Comparison of ENCODE assay signal across 22 cellular contexts in the genomic region with DNA sequence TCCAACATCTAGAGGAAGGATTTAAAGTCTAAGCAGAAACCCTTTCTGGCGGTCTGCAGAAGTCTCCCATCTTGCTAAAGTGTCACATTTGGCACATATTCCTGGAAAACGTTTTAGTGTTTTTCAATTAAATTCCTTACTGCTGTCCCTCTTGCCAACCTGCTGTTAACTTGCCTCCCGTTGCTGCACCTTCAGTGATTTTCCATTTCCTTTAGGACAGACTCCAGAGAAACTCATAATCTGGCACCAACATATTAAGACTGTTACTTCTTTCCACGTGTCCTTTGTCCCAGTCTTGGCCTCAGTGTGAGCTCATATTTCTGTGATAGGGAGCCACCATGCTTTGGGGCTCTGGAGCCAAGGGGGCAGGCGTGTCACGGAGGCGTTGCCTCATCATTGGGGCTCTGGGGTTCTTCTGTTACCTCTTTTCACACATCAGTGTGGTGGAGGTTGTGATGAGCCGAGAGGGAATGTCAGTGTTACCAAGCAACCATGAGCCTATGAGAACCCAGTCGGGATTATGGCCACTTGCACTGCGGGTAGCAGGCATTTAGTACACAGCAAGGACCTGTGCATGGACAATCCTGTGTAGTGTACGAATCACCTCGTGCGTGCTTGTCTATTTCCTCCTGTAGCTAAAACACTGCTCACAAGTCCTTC.
"Had no signal": no experiment of that assay in that cellular context is flagged by ENCODE, and none has a peak within 500 bp of the region (broad histone marks: within the 10 kb centered on the region; RNA-seq: fewer than 3 reads in every experiment).

No MANE protein-coding gene starts in this region.

- H3K36me3 ChIP-seq: colonic mucosa, esophagus muscularis mucosa, prostate gland, right lobe of liver, suprapubic skin, transverse colon, upper lobe of right lung, uterus had no signal

- H3K27ac ChIP-seq: colonic mucosa, esophagus muscularis mucosa, foreskin keratinocyte, prostate gland, right lobe of liver, suprapubic skin, transverse colon, upper lobe of right lung, uterus had no signal

- H3K4me2 ChIP-seq: smooth muscle cell had no signal

- H3K4me1 ChIP-seq: colonic mucosa, foreskin keratinocyte, prostate gland, right lobe of liver, transverse colon, upper lobe of right lung, uterus had no signal

- H3K9me3 ChIP-seq: colonic mucosa, prostate gland, right lobe of liver, suprapubic skin, transverse colon, upper lobe of right lung, uterus had no signal

- H3K27me3 ChIP-seq: colonic mucosa, foreskin keratinocyte, right lobe of liver, uterus had no signal

- DNase-seq: colonic mucosa; dermis blood vessel endothelial cell; effector memory CD4-positive, alpha-beta T cell; foreskin keratinocyte; glutamatergic neuron; naive thymus-derived CD8-positive, alpha-beta T cell; nephron progenitor cell; nucleus accumbens; right lobe of liver; stimulated activated CD4-positive, alpha-beta T cell treated with anti-CD3 and anti-CD28 coated beads, Interleukin-12 subunit alpha, Interleukin-12 subunit beta, amount 100 ng/mL, for 4 hours; stimulated activated CD4-positive, alpha-beta T cell treated with anti-CD3 and anti-CD28 coated beads, Interleukin-1b, Interleukin-23, amount 100 ng/mL, for 48 hours; stimulated activated CD4-positive, alpha-beta T cell treated with anti-CD3 and anti-CD28 coated beads, Interleukin-4, amount 100 ng/mL, for 1 hour; stimulated activated CD8-positive, alpha-beta memory T cell treated with anti-CD3 and anti-CD28 coated beads, Interleukin-4, amount 100 ng/mL, for 48 hours; stimulated activated naive CD4-positive, alpha-beta T cell; stimulated activated naive CD8-positive, alpha-beta T cell treated with anti-CD3 and anti-CD28 coated beads, Interleukin-15, amount 100 ng/mL, for 72 hours; transverse colon; upper lobe of right lung; uterus had no signal

- H3K4me3 ChIP-seq: colonic mucosa, esophagus muscularis mucosa, prostate gland, right lobe of liver, smooth muscle cell, suprapubic skin, transverse colon, upper lobe of right lung, uterus had no signal
